Comparison of ENCODE assay signal across 1 cellular context in the genomic region with DNA sequence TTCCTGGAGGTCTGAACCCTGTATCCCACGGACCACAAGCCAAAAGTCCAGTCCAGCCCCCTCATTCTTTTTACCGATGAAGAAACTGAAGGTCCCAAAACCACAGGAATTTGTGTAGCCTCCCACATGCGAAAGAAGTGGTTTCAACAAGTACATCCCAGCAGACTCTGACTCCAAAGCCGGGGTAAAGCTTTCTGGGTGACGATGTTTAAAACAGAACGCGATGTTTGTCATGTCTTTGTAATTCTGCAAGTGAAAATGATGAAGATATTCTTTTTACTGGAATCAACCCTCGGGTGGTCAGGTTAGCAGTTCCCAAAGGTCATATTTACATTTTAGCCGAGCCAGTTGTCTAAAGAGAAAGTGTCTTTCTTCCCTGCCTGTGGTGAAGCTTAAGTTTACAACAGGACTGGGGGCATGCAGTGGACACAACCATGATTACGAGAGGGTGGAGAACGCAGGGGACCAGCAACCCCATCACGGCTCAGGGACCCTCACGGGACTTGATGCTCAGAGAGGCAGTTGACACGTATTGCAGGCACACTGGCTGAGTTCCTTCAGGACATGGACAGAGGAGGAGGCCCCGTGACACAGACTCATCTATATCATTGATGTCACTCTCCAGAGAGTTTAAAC.
TF ChIP-seq lines count a peak whose summit lies in the region.

No MANE protein-coding gene starts in this region.

TF ChIP-seq in GM12878, 131 proteins besides CTCF, POLR2A, EP300 and RAD21 (continued from another document):
- TF ChIP-seq MEF2B (IDR thresholded peaks at IDR 0.05; ENCODE audit: partially characterized antibody, poor library complexity, severe bottlenecking) = no peak
- TF ChIP-seq, protein P1, sequence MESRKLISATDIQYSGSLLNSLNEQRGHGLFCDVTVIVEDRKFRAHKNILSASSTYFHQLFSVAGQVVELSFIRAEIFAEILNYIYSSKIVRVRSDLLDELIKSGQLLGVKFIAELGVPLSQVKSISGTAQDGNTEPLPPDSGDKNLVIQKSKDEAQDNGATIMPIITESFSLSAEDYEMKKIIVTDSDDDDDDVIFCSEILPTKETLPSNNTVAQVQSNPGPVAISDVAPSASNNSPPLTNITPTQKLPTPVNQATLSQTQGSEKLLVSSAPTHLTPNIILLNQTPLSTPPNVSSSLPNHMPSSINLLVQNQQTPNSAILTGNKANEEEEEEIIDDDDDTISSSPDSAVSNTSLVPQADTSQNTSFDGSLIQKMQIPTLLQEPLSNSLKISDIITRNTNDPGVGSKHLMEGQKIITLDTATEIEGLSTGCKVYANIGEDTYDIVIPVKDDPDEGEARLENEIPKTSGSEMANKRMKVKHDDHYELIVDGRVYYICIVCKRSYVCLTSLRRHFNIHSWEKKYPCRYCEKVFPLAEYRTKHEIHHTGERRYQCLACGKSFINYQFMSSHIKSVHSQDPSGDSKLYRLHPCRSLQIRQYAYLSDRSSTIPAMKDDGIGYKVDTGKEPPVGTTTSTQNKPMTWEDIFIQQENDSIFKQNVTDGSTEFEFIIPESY (IDR thresholded peaks at IDR 0.05) = no peak
- TF ChIP-seq ETV6 (conservative IDR thresholded peaks at IDR 0.05 in 1 of 2, IDR thresholded peaks at IDR 0.05 in 1 of 2; ENCODE audit: borderline replicate concordance in 1 of 2, low read depth in 1 of 2) = peak in 1 of 2 experiments; percentile 59; a peak in 1 of 4 replicates
- peak; percentile 73; the same call in 1 of the 2 replicates for TF ChIP-seq FOXM1 (IDR thresholded peaks at IDR 0.05; ENCODE audit: low read depth, low read length)
- TF ChIP-seq JUNB (IDR thresholded peaks at IDR 0.05) = peak; percentile 68; the same call in 1 of the 2 replicates
- TF ChIP-seq SP1 (IDR thresholded peaks at IDR 0.05; ENCODE audit: low read depth, low read length) = peak; percentile 32
- TF ChIP-seq, protein P2, sequence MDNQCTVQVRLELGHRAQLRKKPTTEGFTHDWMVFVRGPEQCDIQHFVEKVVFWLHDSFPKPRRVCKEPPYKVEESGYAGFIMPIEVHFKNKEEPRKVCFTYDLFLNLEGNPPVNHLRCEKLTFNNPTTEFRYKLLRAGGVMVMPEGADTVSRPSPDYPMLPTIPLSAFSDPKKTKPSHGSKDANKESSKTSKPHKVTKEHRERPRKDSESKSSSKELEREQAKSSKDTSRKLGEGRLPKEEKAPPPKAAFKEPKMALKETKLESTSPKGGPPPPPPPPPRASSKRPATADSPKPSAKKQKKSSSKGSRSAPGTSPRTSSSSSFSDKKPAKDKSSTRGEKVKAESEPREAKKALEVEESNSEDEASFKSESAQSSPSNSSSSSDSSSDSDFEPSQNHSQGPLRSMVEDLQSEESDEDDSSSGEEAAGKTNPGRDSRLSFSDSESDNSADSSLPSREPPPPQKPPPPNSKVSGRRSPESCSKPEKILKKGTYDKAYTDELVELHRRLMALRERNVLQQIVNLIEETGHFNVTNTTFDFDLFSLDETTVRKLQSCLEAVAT (IDR thresholded peaks at IDR 0.05) = peak; percentile 50
- TF ChIP-seq IKZF1 (conservative IDR thresholded peaks at IDR 0.05) = peak; percentile 54; the same call in 1 of the 2 replicates
- TF ChIP-seq HDGF (IDR thresholded peaks at IDR 0.05) = no peak
- no peak for TF ChIP-seq ZNF207 (IDR thresholded peaks at IDR 0.05; ENCODE audit: borderline replicate concordance)
- TF ChIP-seq SIX5 (IDR thresholded peaks at IDR 0.05; ENCODE audit: low read depth, low read length, severe bottlenecking) = no peak
- no peak for TF ChIP-seq SREBF2 (IDR thresholded peaks at IDR 0.05; ENCODE audit: low read length)
- TF ChIP-seq MTA3 (IDR thresholded peaks at IDR 0.05; ENCODE audit: borderline replicate concordance, low read length) = no peak
- TF ChIP-seq, protein P3, sequence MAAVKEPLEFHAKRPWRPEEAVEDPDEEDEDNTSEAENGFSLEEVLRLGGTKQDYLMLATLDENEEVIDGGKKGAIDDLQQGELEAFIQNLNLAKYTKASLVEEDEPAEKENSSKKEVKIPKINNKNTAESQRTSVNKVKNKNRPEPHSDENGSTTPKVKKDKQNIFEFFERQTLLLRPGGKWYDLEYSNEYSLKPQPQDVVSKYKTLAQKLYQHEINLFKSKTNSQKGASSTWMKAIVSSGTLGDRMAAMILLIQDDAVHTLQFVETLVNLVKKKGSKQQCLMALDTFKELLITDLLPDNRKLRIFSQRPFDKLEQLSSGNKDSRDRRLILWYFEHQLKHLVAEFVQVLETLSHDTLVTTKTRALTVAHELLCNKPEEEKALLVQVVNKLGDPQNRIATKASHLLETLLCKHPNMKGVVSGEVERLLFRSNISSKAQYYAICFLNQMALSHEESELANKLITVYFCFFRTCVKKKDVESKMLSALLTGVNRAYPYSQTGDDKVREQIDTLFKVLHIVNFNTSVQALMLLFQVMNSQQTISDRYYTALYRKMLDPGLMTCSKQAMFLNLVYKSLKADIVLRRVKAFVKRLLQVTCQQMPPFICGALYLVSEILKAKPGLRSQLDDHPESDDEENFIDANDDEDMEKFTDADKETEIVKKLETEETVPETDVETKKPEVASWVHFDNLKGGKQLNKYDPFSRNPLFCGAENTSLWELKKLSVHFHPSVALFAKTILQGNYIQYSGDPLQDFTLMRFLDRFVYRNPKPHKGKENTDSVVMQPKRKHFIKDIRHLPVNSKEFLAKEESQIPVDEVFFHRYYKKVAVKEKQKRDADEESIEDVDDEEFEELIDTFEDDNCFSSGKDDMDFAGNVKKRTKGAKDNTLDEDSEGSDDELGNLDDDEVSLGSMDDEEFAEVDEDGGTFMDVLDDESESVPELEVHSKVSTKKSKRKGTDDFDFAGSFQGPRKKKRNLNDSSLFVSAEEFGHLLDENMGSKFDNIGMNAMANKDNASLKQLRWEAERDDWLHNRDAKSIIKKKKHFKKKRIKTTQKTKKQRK (IDR thresholded peaks at IDR 0.05; ENCODE audit: low read depth, low read length) = no peak
- peak; percentile 46; the same call in 1 of the 2 replicates for TF ChIP-seq CREM (IDR thresholded peaks at IDR 0.05; ENCODE audit: low read depth)
- TF ChIP-seq ZNF384 (IDR thresholded peaks at IDR 0.05; ENCODE audit: borderline replicate concordance, low read depth, low read length) = no peak
- TF ChIP-seq TBL1XR1 (IDR thresholded peaks at IDR 0.05; ENCODE audit: low read depth, low read length) = peak; percentile 72
- TF ChIP-seq HDAC6 (IDR thresholded peaks at IDR 0.05; ENCODE audit: unreplicated experiment) = no peak
- no peak for TF ChIP-seq POLR2AphosphoS2 (IDR thresholded peaks at IDR 0.05; ENCODE audit: low read depth, low read length)
- TF ChIP-seq KAT2A (conservative IDR thresholded peaks at IDR 0.05; ENCODE audit: control insufficient read depth, low read depth, low read length) = no peak
- peak; percentile 86; the same call in 1 of the 2 replicates for TF ChIP-seq NFIC (IDR thresholded peaks at IDR 0.05; ENCODE audit: low read depth, low read length)
- no peak for TF ChIP-seq RB1 (IDR thresholded peaks at IDR 0.05; ENCODE audit: borderline replicate concordance)
- TF ChIP-seq KLF5 (IDR thresholded peaks at IDR 0.05; ENCODE audit: partially characterized antibody) = peak; percentile 29
- peak in 1 of 2 experiments; percentile 37; a peak in 1 of 4 replicates for TF ChIP-seq CEBPB (IDR thresholded peaks at IDR 0.05; ENCODE audit: borderline replicate concordance in 1 of 2, low read depth in 2 of 2, low read length in 2 of 2)
- no peak for TF ChIP-seq SUPT20H (IDR thresholded peaks at IDR 0.05; ENCODE audit: borderline replicate concordance, control insufficient read depth, low read depth, low read length)
- no peak for TF ChIP-seq YY1 (IDR thresholded peaks at IDR 0.05; ENCODE audit: low read depth, low read length)
- 0 out of 2 replicates have a peak, but pooled peaks have one; percentile 47 for TF ChIP-seq GABPA (IDR thresholded peaks at IDR 0.05; ENCODE audit: low read depth)
- no peak for TF ChIP-seq ASH2L (IDR thresholded peaks at IDR 0.05; ENCODE audit: borderline replicate concordance, low read depth)
- TF ChIP-seq, protein P4, sequence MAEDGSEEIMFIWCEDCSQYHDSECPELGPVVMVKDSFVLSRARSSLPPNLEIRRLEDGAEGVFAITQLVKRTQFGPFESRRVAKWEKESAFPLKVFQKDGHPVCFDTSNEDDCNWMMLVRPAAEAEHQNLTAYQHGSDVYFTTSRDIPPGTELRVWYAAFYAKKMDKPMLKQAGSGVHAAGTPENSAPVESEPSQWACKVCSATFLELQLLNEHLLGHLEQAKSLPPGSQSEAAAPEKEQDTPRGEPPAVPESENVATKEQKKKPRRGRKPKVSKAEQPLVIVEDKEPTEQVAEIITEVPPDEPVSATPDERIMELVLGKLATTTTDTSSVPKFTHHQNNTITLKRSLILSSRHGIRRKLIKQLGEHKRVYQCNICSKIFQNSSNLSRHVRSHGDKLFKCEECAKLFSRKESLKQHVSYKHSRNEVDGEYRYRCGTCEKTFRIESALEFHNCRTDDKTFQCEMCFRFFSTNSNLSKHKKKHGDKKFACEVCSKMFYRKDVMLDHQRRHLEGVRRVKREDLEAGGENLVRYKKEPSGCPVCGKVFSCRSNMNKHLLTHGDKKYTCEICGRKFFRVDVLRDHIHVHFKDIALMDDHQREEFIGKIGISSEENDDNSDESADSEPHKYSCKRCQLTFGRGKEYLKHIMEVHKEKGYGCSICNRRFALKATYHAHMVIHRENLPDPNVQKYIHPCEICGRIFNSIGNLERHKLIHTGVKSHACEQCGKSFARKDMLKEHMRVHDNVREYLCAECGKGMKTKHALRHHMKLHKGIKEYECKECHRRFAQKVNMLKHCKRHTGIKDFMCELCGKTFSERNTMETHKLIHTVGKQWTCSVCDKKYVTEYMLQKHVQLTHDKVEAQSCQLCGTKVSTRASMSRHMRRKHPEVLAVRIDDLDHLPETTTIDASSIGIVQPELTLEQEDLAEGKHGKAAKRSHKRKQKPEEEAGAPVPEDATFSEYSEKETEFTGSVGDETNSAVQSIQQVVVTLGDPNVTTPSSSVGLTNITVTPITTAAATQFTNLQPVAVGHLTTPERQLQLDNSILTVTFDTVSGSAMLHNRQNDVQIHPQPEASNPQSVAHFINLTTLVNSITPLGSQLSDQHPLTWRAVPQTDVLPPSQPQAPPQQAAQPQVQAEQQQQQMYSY (CRISPR knock-in tag; IDR thresholded peaks at IDR 0.05) = no peak
- TF ChIP-seq NRF1 (conservative IDR thresholded peaks at IDR 0.05; ENCODE audit: low read depth, low read length) = no peak
- peak; percentile 83 for TF ChIP-seq EED (IDR thresholded peaks at IDR 0.05; ENCODE audit: low read depth)
TF ChIP-seq in GM12878: peak in this region for 30.
